1 cellular context compared by ENCODE assay signal in genomic region chr7:140165422-140165821, GRCh38.
TF ChIP-seq lines count a peak whose summit lies in the region.

No MANE protein-coding gene starts in this region.

TF ChIP-seq in K562, 482 proteins besides CTCF, POLR2A, EP300 and RAD21 (continued from another document and continues in another):
- TF ChIP-seq, protein P1, sequence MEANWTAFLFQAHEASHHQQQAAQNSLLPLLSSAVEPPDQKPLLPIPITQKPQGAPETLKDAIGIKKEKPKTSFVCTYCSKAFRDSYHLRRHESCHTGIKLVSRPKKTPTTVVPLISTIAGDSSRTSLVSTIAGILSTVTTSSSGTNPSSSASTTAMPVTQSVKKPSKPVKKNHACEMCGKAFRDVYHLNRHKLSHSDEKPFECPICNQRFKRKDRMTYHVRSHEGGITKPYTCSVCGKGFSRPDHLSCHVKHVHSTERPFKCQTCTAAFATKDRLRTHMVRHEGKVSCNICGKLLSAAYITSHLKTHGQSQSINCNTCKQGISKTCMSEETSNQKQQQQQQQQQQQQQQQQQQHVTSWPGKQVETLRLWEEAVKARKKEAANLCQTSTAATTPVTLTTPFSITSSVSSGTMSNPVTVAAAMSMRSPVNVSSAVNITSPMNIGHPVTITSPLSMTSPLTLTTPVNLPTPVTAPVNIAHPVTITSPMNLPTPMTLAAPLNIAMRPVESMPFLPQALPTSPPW (CRISPR knock-in tag; IDR thresholded peaks at IDR 0.05), result no peak
- TF ChIP-seq U2AF2 (optimal IDR thresholded peaks at IDR 0.05; ENCODE audit: low read depth, low read length) (no peak), PURB (CRISPR knock-in tag; IDR thresholded peaks at IDR 0.05; ENCODE audit: low read depth) (no peak), CBX8 (IDR thresholded peaks at IDR 0.05; ENCODE audit: borderline replicate concordance, extremely low read depth, low read depth, low read length, poor library complexity, severe bottlenecking) (no peak), POLR2H (tag; IDR thresholded peaks at IDR 0.05; ENCODE audit: low read depth) (peak; percentile 78), KLF16 (IDR thresholded peaks at IDR 0.05) (no peak), BACH1 (tag; IDR thresholded peaks at IDR 0.05) (peak; percentile 57; the same call in 1 of the 2 replicates), YY1 (IDR thresholded peaks at IDR 0.05; ENCODE audit: borderline replicate concordance in 1 of 3, control insufficient read depth in 1 of 3, extremely low read depth in 1 of 3, insufficient read depth in 3 of 3, insufficient read length in 1 of 3, insufficient replicate concordance in 2 of 3, low read depth in 1 of 3, low read length in 2 of 3) (no peak), TSC22D4 (tag; IDR thresholded peaks at IDR 0.05) (no peak), ETV1 (tag; conservative IDR thresholded peaks at IDR 0.05; ENCODE audit: low read depth) (peak; percentile 35; the same call in 1 of the 2 replicates), STAT5B (CRISPR knock-in tag; IDR thresholded peaks at IDR 0.05) (no peak), GATA2 (CRISPR knock-in tag; IDR thresholded peaks at IDR 0.05) (no peak), GATAD2A (IDR thresholded peaks at IDR 0.05) (no peak), ILK (tag; IDR thresholded peaks at IDR 0.05; ENCODE audit: borderline replicate concordance, low read depth) (no peak), SLC30A9 (CRISPR knock-in tag; IDR thresholded peaks at IDR 0.05) (no peak), ZNF780A (CRISPR knock-in tag; IDR thresholded peaks at IDR 0.05) (no peak), NCOA2 (IDR thresholded peaks at IDR 0.05; ENCODE audit: partially characterized antibody in 2 of 2) (no peak), ZNF175 (CRISPR knock-in tag; IDR thresholded peaks at IDR 0.05; ENCODE audit: low read depth) (peak; percentile 9; the same call in 1 of the 2 replicates), CREBBP (IDR thresholded peaks at IDR 0.05; ENCODE audit: low read depth, low read length) (no peak), FOXP4 (CRISPR knock-in tag; IDR thresholded peaks at IDR 0.05; ENCODE audit: borderline replicate concordance) (no peak), GTF2F1 (IDR thresholded peaks at IDR 0.05; ENCODE audit: low read depth, low read length) (no peak)
- TF ChIP-seq, protein P2, sequence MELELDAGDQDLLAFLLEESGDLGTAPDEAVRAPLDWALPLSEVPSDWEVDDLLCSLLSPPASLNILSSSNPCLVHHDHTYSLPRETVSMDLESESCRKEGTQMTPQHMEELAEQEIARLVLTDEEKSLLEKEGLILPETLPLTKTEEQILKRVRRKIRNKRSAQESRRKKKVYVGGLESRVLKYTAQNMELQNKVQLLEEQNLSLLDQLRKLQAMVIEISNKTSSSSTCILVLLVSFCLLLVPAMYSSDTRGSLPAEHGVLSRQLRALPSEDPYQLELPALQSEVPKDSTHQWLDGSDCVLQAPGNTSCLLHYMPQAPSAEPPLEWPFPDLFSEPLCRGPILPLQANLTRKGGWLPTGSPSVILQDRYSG (tag; conservative IDR thresholded peaks at IDR 0.05; ENCODE audit: low read depth), result no peak
- TF ChIP-seq, protein P3, sequence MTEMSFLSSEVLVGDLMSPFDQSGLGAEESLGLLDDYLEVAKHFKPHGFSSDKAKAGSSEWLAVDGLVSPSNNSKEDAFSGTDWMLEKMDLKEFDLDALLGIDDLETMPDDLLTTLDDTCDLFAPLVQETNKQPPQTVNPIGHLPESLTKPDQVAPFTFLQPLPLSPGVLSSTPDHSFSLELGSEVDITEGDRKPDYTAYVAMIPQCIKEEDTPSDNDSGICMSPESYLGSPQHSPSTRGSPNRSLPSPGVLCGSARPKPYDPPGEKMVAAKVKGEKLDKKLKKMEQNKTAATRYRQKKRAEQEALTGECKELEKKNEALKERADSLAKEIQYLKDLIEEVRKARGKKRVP (CRISPR knock-in tag; IDR thresholded peaks at IDR 0.05), result peak; percentile 81
- TF ChIP-seq, protein P4, sequence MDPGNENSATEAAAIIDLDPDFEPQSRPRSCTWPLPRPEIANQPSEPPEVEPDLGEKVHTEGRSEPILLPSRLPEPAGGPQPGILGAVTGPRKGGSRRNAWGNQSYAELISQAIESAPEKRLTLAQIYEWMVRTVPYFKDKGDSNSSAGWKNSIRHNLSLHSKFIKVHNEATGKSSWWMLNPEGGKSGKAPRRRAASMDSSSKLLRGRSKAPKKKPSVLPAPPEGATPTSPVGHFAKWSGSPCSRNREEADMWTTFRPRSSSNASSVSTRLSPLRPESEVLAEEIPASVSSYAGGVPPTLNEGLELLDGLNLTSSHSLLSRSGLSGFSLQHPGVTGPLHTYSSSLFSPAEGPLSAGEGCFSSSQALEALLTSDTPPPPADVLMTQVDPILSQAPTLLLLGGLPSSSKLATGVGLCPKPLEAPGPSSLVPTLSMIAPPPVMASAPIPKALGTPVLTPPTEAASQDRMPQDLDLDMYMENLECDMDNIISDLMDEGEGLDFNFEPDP (CRISPR knock-in tag; IDR thresholded peaks at IDR 0.05), result no peak
- TF ChIP-seq, protein P5, sequence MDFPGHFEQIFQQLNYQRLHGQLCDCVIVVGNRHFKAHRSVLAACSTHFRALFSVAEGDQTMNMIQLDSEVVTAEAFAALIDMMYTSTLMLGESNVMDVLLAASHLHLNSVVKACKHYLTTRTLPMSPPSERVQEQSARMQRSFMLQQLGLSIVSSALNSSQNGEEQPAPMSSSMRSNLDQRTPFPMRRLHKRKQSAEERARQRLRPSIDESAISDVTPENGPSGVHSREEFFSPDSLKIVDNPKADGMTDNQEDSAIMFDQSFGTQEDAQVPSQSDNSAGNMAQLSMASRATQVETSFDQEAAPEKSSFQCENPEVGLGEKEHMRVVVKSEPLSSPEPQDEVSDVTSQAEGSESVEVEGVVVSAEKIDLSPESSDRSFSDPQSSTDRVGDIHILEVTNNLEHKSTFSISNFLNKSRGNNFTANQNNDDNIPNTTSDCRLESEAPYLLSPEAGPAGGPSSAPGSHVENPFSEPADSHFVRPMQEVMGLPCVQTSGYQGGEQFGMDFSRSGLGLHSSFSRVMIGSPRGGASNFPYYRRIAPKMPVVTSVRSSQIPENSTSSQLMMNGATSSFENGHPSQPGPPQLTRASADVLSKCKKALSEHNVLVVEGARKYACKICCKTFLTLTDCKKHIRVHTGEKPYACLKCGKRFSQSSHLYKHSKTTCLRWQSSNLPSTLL (IDR thresholded peaks at IDR 0.05), result no peak
- TF ChIP-seq, protein P6, sequence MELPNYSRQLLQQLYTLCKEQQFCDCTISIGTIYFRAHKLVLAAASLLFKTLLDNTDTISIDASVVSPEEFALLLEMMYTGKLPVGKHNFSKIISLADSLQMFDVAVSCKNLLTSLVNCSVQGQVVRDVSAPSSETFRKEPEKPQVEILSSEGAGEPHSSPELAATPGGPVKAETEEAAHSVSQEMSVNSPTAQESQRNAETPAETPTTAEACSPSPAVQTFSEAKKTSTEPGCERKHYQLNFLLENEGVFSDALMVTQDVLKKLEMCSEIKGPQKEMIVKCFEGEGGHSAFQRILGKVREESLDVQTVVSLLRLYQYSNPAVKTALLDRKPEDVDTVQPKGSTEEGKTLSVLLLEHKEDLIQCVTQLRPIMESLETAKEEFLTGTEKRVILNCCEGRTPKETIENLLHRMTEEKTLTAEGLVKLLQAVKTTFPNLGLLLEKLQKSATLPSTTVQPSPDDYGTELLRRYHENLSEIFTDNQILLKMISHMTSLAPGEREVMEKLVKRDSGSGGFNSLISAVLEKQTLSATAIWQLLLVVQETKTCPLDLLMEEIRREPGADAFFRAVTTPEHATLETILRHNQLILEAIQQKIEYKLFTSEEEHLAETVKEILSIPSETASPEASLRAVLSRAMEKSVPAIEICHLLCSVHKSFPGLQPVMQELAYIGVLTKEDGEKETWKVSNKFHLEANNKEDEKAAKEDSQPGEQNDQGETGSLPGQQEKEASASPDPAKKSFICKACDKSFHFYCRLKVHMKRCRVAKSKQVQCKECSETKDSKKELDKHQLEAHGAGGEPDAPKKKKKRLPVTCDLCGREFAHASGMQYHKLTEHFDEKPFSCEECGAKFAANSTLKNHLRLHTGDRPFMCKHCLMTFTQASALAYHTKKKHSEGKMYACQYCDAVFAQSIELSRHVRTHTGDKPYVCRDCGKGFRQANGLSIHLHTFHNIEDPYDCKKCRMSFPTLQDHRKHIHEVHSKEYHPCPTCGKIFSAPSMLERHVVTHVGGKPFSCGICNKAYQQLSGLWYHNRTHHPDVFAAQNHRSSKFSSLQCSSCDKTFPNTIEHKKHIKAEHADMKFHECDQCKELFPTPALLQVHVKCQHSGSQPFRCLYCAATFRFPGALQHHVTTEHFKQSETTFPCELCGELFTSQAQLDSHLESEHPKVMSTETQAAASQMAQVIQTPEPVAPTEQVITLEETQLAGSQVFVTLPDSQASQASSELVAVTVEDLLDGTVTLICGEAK (IDR thresholded peaks at IDR 0.05), result no peak
- TF ChIP-seq, protein P6 (CRISPR knock-in tag; IDR thresholded peaks at IDR 0.05), result no peak
- TF ChIP-seq, protein P7, sequence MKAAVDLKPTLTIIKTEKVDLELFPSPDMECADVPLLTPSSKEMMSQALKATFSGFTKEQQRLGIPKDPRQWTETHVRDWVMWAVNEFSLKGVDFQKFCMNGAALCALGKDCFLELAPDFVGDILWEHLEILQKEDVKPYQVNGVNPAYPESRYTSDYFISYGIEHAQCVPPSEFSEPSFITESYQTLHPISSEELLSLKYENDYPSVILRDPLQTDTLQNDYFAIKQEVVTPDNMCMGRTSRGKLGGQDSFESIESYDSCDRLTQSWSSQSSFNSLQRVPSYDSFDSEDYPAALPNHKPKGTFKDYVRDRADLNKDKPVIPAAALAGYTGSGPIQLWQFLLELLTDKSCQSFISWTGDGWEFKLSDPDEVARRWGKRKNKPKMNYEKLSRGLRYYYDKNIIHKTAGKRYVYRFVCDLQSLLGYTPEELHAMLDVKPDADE (conservative IDR thresholded peaks at IDR 0.05; ENCODE audit: control insufficient read depth, low read depth, low read length), result no peak
- TF ChIP-seq, protein P8, sequence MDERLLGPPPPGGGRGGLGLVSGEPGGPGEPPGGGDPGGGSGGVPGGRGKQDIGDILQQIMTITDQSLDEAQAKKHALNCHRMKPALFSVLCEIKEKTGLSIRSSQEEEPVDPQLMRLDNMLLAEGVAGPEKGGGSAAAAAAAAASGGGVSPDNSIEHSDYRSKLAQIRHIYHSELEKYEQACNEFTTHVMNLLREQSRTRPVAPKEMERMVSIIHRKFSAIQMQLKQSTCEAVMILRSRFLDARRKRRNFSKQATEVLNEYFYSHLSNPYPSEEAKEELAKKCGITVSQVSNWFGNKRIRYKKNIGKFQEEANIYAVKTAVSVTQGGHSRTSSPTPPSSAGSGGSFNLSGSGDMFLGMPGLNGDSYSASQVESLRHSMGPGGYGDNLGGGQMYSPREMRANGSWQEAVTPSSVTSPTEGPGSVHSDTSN (CRISPR knock-in tag; IDR thresholded peaks at IDR 0.05; ENCODE audit: low read depth), result no peak
- TF ChIP-seq, protein P8 (tag; conservative IDR thresholded peaks at IDR 0.05; ENCODE audit: low read depth), result no peak
